In the genomic region with DNA sequence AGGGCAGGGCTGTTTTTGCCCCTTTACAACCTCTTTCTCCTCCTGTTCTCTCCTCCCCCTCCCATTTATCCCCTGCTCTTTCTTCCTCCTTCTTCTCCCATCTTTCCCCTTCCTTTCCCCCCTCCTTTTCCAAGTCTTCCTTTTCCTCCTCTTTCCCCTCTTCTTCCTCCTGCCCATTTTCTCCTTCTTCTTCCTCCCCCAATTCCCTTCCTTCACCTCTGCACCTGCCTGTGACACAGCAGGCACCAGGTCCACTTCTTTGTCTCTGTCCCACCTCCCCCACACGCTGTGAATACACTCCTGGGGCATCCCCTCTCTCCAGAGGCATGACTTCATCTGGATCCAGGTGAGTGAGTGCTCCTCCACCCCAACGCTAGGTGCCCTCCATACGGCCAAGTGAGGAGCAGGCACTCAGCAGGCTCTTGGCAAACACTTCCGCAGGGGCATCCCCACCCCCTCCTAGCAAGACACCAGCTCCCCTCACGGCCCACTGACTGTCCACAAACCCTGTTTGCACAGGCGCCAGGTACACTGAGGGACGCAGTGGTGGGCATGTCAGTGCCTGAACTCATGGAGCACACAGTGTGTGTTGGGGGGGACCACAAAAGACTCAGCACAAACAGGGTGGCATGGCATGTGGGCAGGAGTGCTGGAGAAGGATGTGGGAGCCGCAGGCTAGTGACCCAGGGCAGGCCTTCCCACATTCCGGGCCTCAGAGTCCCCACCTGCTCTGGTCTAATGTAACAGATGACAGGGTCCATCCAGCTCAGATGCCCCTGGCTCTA, we compare ENCODE assay signal across 13 cellular contexts. TPM values are rescaled to one million over a fixed set of nuclear protein-coding genes. Genes with fewer than 3 reads are reported as not detected.
DNase-seq lines count a peak whose midpoint lies in the region; ATAC-seq and TF ChIP-seq lines count a peak whose summit lies in the region.
"Had no signal": no experiment of that assay in that cellular context is flagged by ENCODE, and none has a peak within 500 bp of the region (broad histone marks: within the 10 kb centered on the region; RNA-seq: fewer than 3 reads in every experiment).

No MANE protein-coding gene starts in this region.

- no peak for DNase-seq in stimulated activated naive CD8-positive, alpha-beta T cell treated with anti-CD3 and anti-CD28 coated beads, Interleukin-15, Interleukin-2, amounts not matched to agents 100 U/mL and 50 U/mL, for 24 hours
- DNase-seq in activated T-helper 1 cell treated with anti-CD3 and anti-CD28 coated beads, Interleukin-12 subunit alpha, Interleukin-12 subunit beta, Interleukin-2, Interleukin-4 antibody, amounts not matched to agents 30 ng/mL and 10 ng/mL and 1 ng/mL, durations not matched to agents 14 hours and 24 hours and 36 hours (ENCODE audit: low spot score): no peak
- DNase-seq in kidney glomerular epithelial cell (lab: John Stamatoyannopoulos, UW) (peak; percentile 21), body of pancreas (no peak), middle frontal gyrus (ENCODE audit: extremely low spot score, low spot score) (no peak)
- DNase-seq: dermis blood vessel endothelial cell, NCI-H1436 treated with DMSO at 0.1 percent for 48 hours had no signal

- no peak for TF ChIP-seq POLR2A in body of pancreas (IDR thresholded peaks at IDR 0.05)

- peaks cover 11% of the 10 kb centered on the region for H3K27me3 Mint-ChIP-seq in stimulated activated naive CD8-positive, alpha-beta T cell treated with anti-CD3 and anti-CD28 coated beads, Interleukin-15, Interleukin-2, amounts not matched to agents 100 ng/mL and 50 ng/mL, for 24 hours
- H3K27me3 Mint-ChIP-seq in activated T-helper 1 cell treated with anti-CD3 and anti-CD28 coated beads, Interleukin-12 subunit alpha, Interleukin-12 subunit beta, Interleukin-2, Interleukin-4 antibody, amounts not matched to agents 30 ng/mL and 10 ng/mL and 1 ng/mL, durations not matched to agents 14 hours and 24 hours and 36 hours (ENCODE audit: insufficient read depth): peaks cover 41% of the 10 kb centered on the region

- intact Hi-C loops in activated T-helper 1 cell treated with anti-CD3 and anti-CD28 coated beads, Interleukin-12 subunit alpha, Interleukin-12 subunit beta, Interleukin-2, Interleukin-4 antibody, amounts not matched to agents 30 ng/mL and 10 ng/mL and 1 ng/mL, durations not matched to agents 14 hours and 24 hours and 36 hours (cut with micrococcal nuclease): loop anchor here (2.0 to 10.0 kb wide), 2 partner anchors 90 to 260 kb away; a partner anchor contains a TSS
- intact Hi-C loops in body of pancreas (cut with DNase I): no loop called here

- peak overlapping the region; percentile 76 for H3K4me3 Mint-ChIP-seq in stimulated activated naive CD8-positive, alpha-beta T cell treated with anti-CD3 and anti-CD28 coated beads, Interleukin-15, Interleukin-2, amounts not matched to agents 100 ng/mL and 50 ng/mL, for 24 hours
- peak overlapping the region; percentile 68 for H3K4me3 Mint-ChIP-seq in activated T-helper 1 cell treated with anti-CD3 and anti-CD28 coated beads, Interleukin-12 subunit alpha, Interleukin-12 subunit beta, Interleukin-2, Interleukin-4 antibody, amounts not matched to agents 30 ng/mL and 10 ng/mL and 1 ng/mL, durations not matched to agents 14 hours and 24 hours and 36 hours

- WGBS in body of pancreas, 2 donors: 76 to 79% methylated on average over 8 to 9 of the region's 9 CpGs

- ATAC-seq in stimulated activated naive CD8-positive, alpha-beta T cell treated with anti-CD3 and anti-CD28 coated beads, Interleukin-15, Interleukin-2, amounts not matched to agents 100 U/mL and 50 U/mL, for 24 hours: no peak
- ATAC-seq in body of pancreas (no peak), GM21423 (IDR thresholded peaks at IDR 0.05; ENCODE audit: unreplicated experiment) (no peak), HG02981 (IDR thresholded peaks at IDR 0.05; ENCODE audit: unreplicated experiment) (no peak)
- ATAC-seq: heart right ventricle had no signal

- H3K4me1 Mint-ChIP-seq in stimulated activated naive CD8-positive, alpha-beta T cell treated with anti-CD3 and anti-CD28 coated beads, Interleukin-15, Interleukin-2, amounts not matched to agents 100 ng/mL and 50 ng/mL, for 24 hours (ENCODE audit: low read depth): peaks cover 26% of the 10 kb centered on the region
- H3K4me1 Mint-ChIP-seq in activated T-helper 1 cell treated with anti-CD3 and anti-CD28 coated beads, Interleukin-12 subunit alpha, Interleukin-12 subunit beta, Interleukin-2, Interleukin-4 antibody, amounts not matched to agents 30 ng/mL and 10 ng/mL and 1 ng/mL, durations not matched to agents 14 hours and 24 hours and 36 hours (ENCODE audit: low read depth): peaks cover 8% of the 10 kb centered on the region

- H3K4me1 ChIP-seq in body of pancreas: peaks cover 24% of the 10 kb centered on the region

- no peaks in the 10 kb centered on the region for H3K27me3 ChIP-seq in body of pancreas
- H3K27me3 ChIP-seq: SJSA1 had no signal

- no peak overlapping the region for H3K4me3 ChIP-seq in body of pancreas

- H3K9me3 Mint-ChIP-seq in stimulated activated naive CD8-positive, alpha-beta T cell treated with anti-CD3 and anti-CD28 coated beads, Interleukin-15, Interleukin-2, amounts not matched to agents 100 ng/mL and 50 ng/mL, for 24 hours: no peaks in the 10 kb centered on the region
- no peaks in the 10 kb centered on the region for H3K9me3 Mint-ChIP-seq in activated T-helper 1 cell treated with anti-CD3 and anti-CD28 coated beads, Interleukin-12 subunit alpha, Interleukin-12 subunit beta, Interleukin-2, Interleukin-4 antibody, amounts not matched to agents 30 ng/mL and 10 ng/mL and 1 ng/mL, durations not matched to agents 14 hours and 24 hours and 36 hours

- H3K27ac ChIP-seq in body of pancreas: no peak overlapping the region
- H3K27ac ChIP-seq: neutrophil, SJSA1 had no signal

- TF ChIP-seq CTCF in body of pancreas (IDR thresholded peaks at IDR 0.05): no peak

- no peaks in the 10 kb centered on the region for H3K9me3 ChIP-seq in body of pancreas
- H3K9me3 ChIP-seq: heart right ventricle, neutrophil had no signal

- no peak overlapping the region for H3K27ac Mint-ChIP-seq in stimulated activated naive CD8-positive, alpha-beta T cell treated with anti-CD3 and anti-CD28 coated beads, Interleukin-15, Interleukin-2, amounts not matched to agents 100 ng/mL and 50 ng/mL, for 24 hours
- H3K27ac Mint-ChIP-seq in activated T-helper 1 cell treated with anti-CD3 and anti-CD28 coated beads, Interleukin-12 subunit alpha, Interleukin-12 subunit beta, Interleukin-2, Interleukin-4 antibody, amounts not matched to agents 30 ng/mL and 10 ng/mL and 1 ng/mL, durations not matched to agents 14 hours and 24 hours and 36 hours: peak overlapping the region; percentile 48

- H3K36me3 Mint-ChIP-seq in stimulated activated naive CD8-positive, alpha-beta T cell treated with anti-CD3 and anti-CD28 coated beads, Interleukin-15, Interleukin-2, amounts not matched to agents 100 ng/mL and 50 ng/mL, for 24 hours (ENCODE audit: low read depth): no peaks in the 10 kb centered on the region
- no peaks in the 10 kb centered on the region for H3K36me3 Mint-ChIP-seq in activated T-helper 1 cell treated with anti-CD3 and anti-CD28 coated beads, Interleukin-12 subunit alpha, Interleukin-12 subunit beta, Interleukin-2, Interleukin-4 antibody, amounts not matched to agents 30 ng/mL and 10 ng/mL and 1 ng/mL, durations not matched to agents 14 hours and 24 hours and 36 hours (ENCODE audit: low read depth)

- no peaks in the 10 kb centered on the region for H3K36me3 ChIP-seq in body of pancreas (replicated peaks in 1 of 2; ENCODE audit: insufficient read depth in 1 of 2, low read depth in 2 of 2)
- H3K36me3 ChIP-seq: neutrophil had no signal

RNA-seq across cellular contexts. Expression of a gene that starts 10.7 kb away (rescaled TPM):
- not detected in 2 replicates for total RNA-seq in activated T-helper 1 cell treated with anti-CD3 and anti-CD28 coated beads, Interleukin-12 subunit alpha, Interleukin-12 subunit beta, Interleukin-2, Interleukin-4 antibody, amounts not matched to agents 30 ng/mL and 10 ng/mL and 1 ng/mL, durations not matched to agents 14 hours and 24 hours and 36 hours
- not detected for total RNA-seq in body of pancreas
- total RNA-seq: heart right ventricle, SJSA1 had no signal
